8 cellular contexts compared by ENCODE assay signal in genomic region chr10:89163265-89163995, GRCh38. TPM values are rescaled to one million over a fixed set of nuclear protein-coding genes. Genes with fewer than 3 reads are reported as not detected.
DNase-seq lines count a peak whose midpoint lies in the region; ATAC-seq and TF ChIP-seq lines count a peak whose summit lies in the region.

No MANE protein-coding gene starts in this region.

- H3K9me3 Mint-ChIP-seq in activated naive CD8-positive, alpha-beta T cell treated with anti-CD3 and anti-CD28 coated beads, Interleukin-2, amount 10 ng/mL, durations not matched to agents 7 days and 5 days = no peaks in the 10 kb centered on the region
- H3K9me3 Mint-ChIP-seq in stimulated activated naive CD8-positive, alpha-beta T cell treated with anti-CD3 and anti-CD28 coated beads, Interleukin-15, amount 100 ng/mL, for 72 hours = peaks cover 0 to 4% of the 10 kb centered on the region in 2 donors
- no peaks in the 10 kb centered on the region for H3K9me3 Mint-ChIP-seq in WTC11

- H3K27ac ChIP-seq in OCI-LY7 (ENCODE audit: low read depth, low read length, poor library complexity, severe bottlenecking) = no peak overlapping the region
- H3K27ac ChIP-seq in mesenchymal stem cell (ENCODE audit: low read length, poor library complexity, severe bottlenecking) = no peak overlapping the region

- CTCF ChIA-PET in OCI-LY7 (lab: Charles Lee; ENCODE audit: unreplicated experiment) = no interaction called here
- CTCF ChIA-PET in WTC11 (lab: Charles Lee) = no interaction called here

- H3K36me3 ChIP-seq in OCI-LY7 (ENCODE audit: insufficient read depth, low read length) = no peaks in the 10 kb centered on the region
- no peaks in the 10 kb centered on the region for H3K36me3 ChIP-seq in mesenchymal stem cell (ENCODE audit: control insufficient read depth in 1 of 2, insufficient read depth in 2 of 2, low read depth in 1 of 2, low read length in 2 of 2)

- H3K4me3 ChIP-seq in OCI-LY7 (ENCODE audit: low read depth, low read length, poor library complexity, severe bottlenecking) (no peak overlapping the region), mesenchymal stem cell (ENCODE audit: insufficient read depth in 1 of 2, low read depth in 1 of 2, low read length in 2 of 2) (peak overlapping the region in 1 of 2 experiments; percentile 45)

- peaks cover 9% of the 10 kb centered on the region for H3K36me3 Mint-ChIP-seq in activated naive CD8-positive, alpha-beta T cell treated with anti-CD3 and anti-CD28 coated beads, Interleukin-2, amount 10 ng/mL, durations not matched to agents 7 days and 5 days
- no peaks in the 10 kb centered on the region for H3K36me3 Mint-ChIP-seq in WTC11

- no peak overlapping the region for H4K8ac ChIP-seq in mesenchymal stem cell (ENCODE audit: low read length)

- no peak overlapping the region for H3K4ac ChIP-seq in mesenchymal stem cell (ENCODE audit: low read depth in 1 of 2, low read length in 2 of 2)

- no peak overlapping the region for H2AK5ac ChIP-seq in mesenchymal stem cell (ENCODE audit: low read length, severe bottlenecking)

- H3K14ac ChIP-seq in mesenchymal stem cell (ENCODE audit: low read length in 2 of 2) = no peak overlapping the region

- no peak overlapping the region for H4K91ac ChIP-seq in mesenchymal stem cell (ENCODE audit: low read length)

- H2AFZ ChIP-seq in OCI-LY7 (ENCODE audit: low read length) (no peak overlapping the region), mesenchymal stem cell (ENCODE audit: low read depth, low read length) (no peak overlapping the region)

- H3K4me1 ChIP-seq in OCI-LY7 (ENCODE audit: insufficient read depth, low read length, poor library complexity, severe bottlenecking) (no peaks in the 10 kb centered on the region), mesenchymal stem cell (ENCODE audit: control insufficient read depth, insufficient read depth, low read depth, low read length) (no peaks in the 10 kb centered on the region)

- peak; percentile 64 for DNase-seq in GM13977 (ENCODE audit: low spot score)
- DNase-seq in OCI-LY7 (ENCODE audit: low spot score) = peak; percentile 12
- peak; percentile 57 for DNase-seq in activated naive CD8-positive, alpha-beta T cell treated with anti-CD3 and anti-CD28 coated beads, Interleukin-2, amount 10 ng/mL, durations not matched to agents 7 days and 5 days
- no peak for DNase-seq in mesenchymal stem cell
- peak; percentile 65 to 86 for DNase-seq in stimulated activated naive CD8-positive, alpha-beta T cell treated with anti-CD3 and anti-CD28 coated beads, Interleukin-15, amount 100 ng/mL, for 72 hours
- no peak for DNase-seq in epidermal melanocyte (ENCODE audit: insufficient read length, low spot score)
- DNase-seq in WTC11 (ENCODE audit: low spot score) = no peak

- TF ChIP-seq CTCF in GM13977 (IDR thresholded peaks at IDR 0.05; ENCODE audit: extremely low read depth, insufficient read depth, missing control alignments) (no peak), OCI-LY7 (conservative IDR thresholded peaks at IDR 0.05; ENCODE audit: low read length) (no peak), WTC11 (IDR thresholded peaks at IDR 0.05) (no peak)

- H3K9me2 ChIP-seq in OCI-LY7 (ENCODE audit: insufficient read depth, low read length) = no peaks in the 10 kb centered on the region

- ATAC-seq in HG02642 (IDR thresholded peaks at IDR 0.05; ENCODE audit: poor library complexity, unreplicated experiment) (peak; percentile 98), WTC11 (no peak)
- ATAC-seq in activated naive CD8-positive, alpha-beta T cell treated with anti-CD3 and anti-CD28 coated beads, Interleukin-2, amount 10 ng/mL, durations not matched to agents 7 days and 5 days (ENCODE audit: low read depth) = peak; percentile 99
- ATAC-seq in stimulated activated naive CD8-positive, alpha-beta T cell treated with anti-CD3 and anti-CD28 coated beads, Interleukin-15, amount 100 ng/mL, for 72 hours = peak; percentile 98

- H3K9me3 ChIP-seq in OCI-LY7 (ENCODE audit: low read length) (no peaks in the 10 kb centered on the region), mesenchymal stem cell (ENCODE audit: control insufficient read depth, low read length) (no peaks in the 10 kb centered on the region)

- H3K4me3 Mint-ChIP-seq in activated naive CD8-positive, alpha-beta T cell treated with anti-CD3 and anti-CD28 coated beads, Interleukin-2, amount 10 ng/mL, durations not matched to agents 7 days and 5 days = peak overlapping the region; percentile 82
- peak overlapping the region; percentile 75 to 82 for H3K4me3 Mint-ChIP-seq in stimulated activated naive CD8-positive, alpha-beta T cell treated with anti-CD3 and anti-CD28 coated beads, Interleukin-15, amount 100 ng/mL, for 72 hours
- H3K4me3 Mint-ChIP-seq in WTC11 = no peak overlapping the region

- peak overlapping the region; percentile 4 for H3K9ac ChIP-seq in mesenchymal stem cell (ENCODE audit: low read length)

- no peak overlapping the region for H3K18ac ChIP-seq in mesenchymal stem cell (ENCODE audit: low read depth in 1 of 2, low read length in 2 of 2)

- no peaks in the 10 kb centered on the region for H4K20me1 ChIP-seq in OCI-LY7 (ENCODE audit: insufficient read depth, low read length)

- H3K27ac Mint-ChIP-seq in activated naive CD8-positive, alpha-beta T cell treated with anti-CD3 and anti-CD28 coated beads, Interleukin-2, amount 10 ng/mL, durations not matched to agents 7 days and 5 days = peak overlapping the region; percentile 93
- H3K27ac Mint-ChIP-seq in stimulated activated naive CD8-positive, alpha-beta T cell treated with anti-CD3 and anti-CD28 coated beads, Interleukin-15, amount 100 ng/mL, for 72 hours = peak overlapping the region; percentile 61 to 80
- H3K27ac Mint-ChIP-seq in WTC11 = no peak overlapping the region

- H3K4me2 ChIP-seq in OCI-LY7 (ENCODE audit: low read length) = 0 out of 2 replicates have a peak overlapping the region, but pooled peaks have one; percentile 28
- H3K4me2 ChIP-seq in mesenchymal stem cell (ENCODE audit: low read length, poor library complexity, severe bottlenecking) = no peak overlapping the region

- peaks cover 0 to 19% of the 10 kb centered on the region in 2 experiments for H3K27me3 ChIP-seq in mesenchymal stem cell (ENCODE audit: control insufficient read depth in 1 of 2, insufficient read depth in 1 of 2, low read length in 2 of 2)

- no TSS peak for BruUV-seq in OCI-LY7 (replicated peaks; lab: Mats Ljungman, UMichigan)

- no peak overlapping the region for H2BK15ac ChIP-seq in mesenchymal stem cell (ENCODE audit: low read depth, poor library complexity, severe bottlenecking)

- POLR2A ChIA-PET in OCI-LY7 (lab: Charles Lee) = no interaction called here
- POLR2A ChIA-PET in activated naive CD8-positive, alpha-beta T cell treated with anti-CD3 and anti-CD28 coated beads, Interleukin-2, amount 10 ng/mL, durations not matched to agents 7 days and 5 days (lab: Charles Lee) = interaction anchor here (0.5 to 1.9 kb wide), 6 partner anchors 44 to 251 kb away, joined by 3 to 8 read pairs (median 4); partner anchors contain the start of genes CH25H, FAS and IFIT5
- POLR2A ChIA-PET in WTC11 (lab: Charles Lee) = no interaction called here

- no peak overlapping the region for H2BK12ac ChIP-seq in mesenchymal stem cell (ENCODE audit: low read length in 2 of 2)

- H3K27me3 Mint-ChIP-seq in activated naive CD8-positive, alpha-beta T cell treated with anti-CD3 and anti-CD28 coated beads, Interleukin-2, amount 10 ng/mL, durations not matched to agents 7 days and 5 days = peaks cover 6% of the 10 kb centered on the region
- H3K27me3 Mint-ChIP-seq in stimulated activated naive CD8-positive, alpha-beta T cell treated with anti-CD3 and anti-CD28 coated beads, Interleukin-15, amount 100 ng/mL, for 72 hours = peaks cover 26% of the 10 kb centered on the region
- H3K27me3 Mint-ChIP-seq in WTC11 (ENCODE audit: low read depth) = no peaks in the 10 kb centered on the region

- no peaks in the 10 kb centered on the region for H3K79me1 ChIP-seq in mesenchymal stem cell (replicated peaks; ENCODE audit: low read length, poor library complexity, severe bottlenecking)

- H2BK5ac ChIP-seq in mesenchymal stem cell (ENCODE audit: low read depth, low read length, poor library complexity, severe bottlenecking) = no peak overlapping the region

- in situ Hi-C loops in GM13977 (cut with MboI; ENCODE audit: low pct_unique_long_range_greater_than_20kb, low sequenced_read_pairs, unreplicated experiment) = no loop called here

- no peak overlapping the region for H3K23ac ChIP-seq in mesenchymal stem cell (ENCODE audit: low read length in 2 of 2)

- no peak overlapping the region for H2BK120ac ChIP-seq in mesenchymal stem cell (ENCODE audit: low read depth, low read length)

- no peaks in the 10 kb centered on the region for H3K79me2 ChIP-seq in OCI-LY7 (ENCODE audit: insufficient read depth, low read depth, low read length)

- intact Hi-C loops in OCI-LY7 (cut with micrococcal nuclease; ENCODE audit: unreplicated experiment) = no loop called here

- 93% methylated on average over 6 of the region's 6 CpGs for WGBS in mesenchymal stem cell

- H3K4me1 Mint-ChIP-seq in activated naive CD8-positive, alpha-beta T cell treated with anti-CD3 and anti-CD28 coated beads, Interleukin-2, amount 10 ng/mL, durations not matched to agents 7 days and 5 days = peaks cover 29% of the 10 kb centered on the region
- H3K4me1 Mint-ChIP-seq in stimulated activated naive CD8-positive, alpha-beta T cell treated with anti-CD3 and anti-CD28 coated beads, Interleukin-15, amount 100 ng/mL, for 72 hours = peaks cover 44% of the 10 kb centered on the region
- H3K4me1 Mint-ChIP-seq in WTC11 = no peaks in the 10 kb centered on the region

TF ChIP-seq in WTC11, 78 proteins besides CTCF, POLR2A, EP300 and RAD21 (continues in another document):
- TF ChIP-seq GTF2I (CRISPR knock-in tag; conservative IDR thresholded peaks at IDR 0.05) (no peak), NR3C1 (CRISPR knock-in tag; conservative IDR thresholded peaks at IDR 0.05; ENCODE audit: low read depth) (no peak), TCF7 (CRISPR knock-in tag; IDR thresholded peaks at IDR 0.05; ENCODE audit: low read depth) (no peak), MXD4 (CRISPR knock-in tag; IDR thresholded peaks at IDR 0.05; ENCODE audit: borderline replicate concordance) (no peak), OVOL2 (CRISPR knock-in tag; IDR thresholded peaks at IDR 0.05; ENCODE audit: borderline replicate concordance) (no peak), MYBL2 (CRISPR knock-in tag; IDR thresholded peaks at IDR 0.05) (no peak)

RNA-seq across cellular contexts. Expression of gene CH25H, which starts 43.7 kb away (rescaled TPM):
- total RNA-seq in OCI-LY7 (2014; rRNA removed; shearing (Covaris generic)) = not detected in 2 replicates
- total RNA-seq in OCI-LY7 (2022) (not detected in 2 replicates), WTC11 (2021) (0.11 to 0.14 TPM in 2 of 3 replicates, not detected in the other)
- not detected for total RNA-seq in activated naive CD8-positive, alpha-beta T cell treated with anti-CD3 and anti-CD28 coated beads, Interleukin-2, amount 10 ng/mL, durations not matched to agents 7 days and 5 days
- 0.15 TPM for polyA plus RNA-seq in mesenchymal stem cell (2013, experiment 1 of 2)
- polyA plus RNA-seq in mesenchymal stem cell (2013, experiment 2 of 2) = 0.26 TPM

Comparison
In these comparisons a context has a peak if more than half of its experiments do, and no peak if none do; other contexts are left out.
1. DNase-seq: peak in GM13977 (single experiment), OCI-LY7 (single experiment), activated naive CD8-positive, alpha-beta T cell treated with anti-CD3 and anti-CD28 coated beads, Interleukin-2, amount 10 ng/mL, durations not matched to agents 7 days and 5 days (single experiment) and stimulated activated naive CD8-positive, alpha-beta T cell treated with anti-CD3 and anti-CD28 coated beads, Interleukin-15, amount 100 ng/mL, for 72 hours (2 of 2); none in mesenchymal stem cell (single experiment), epidermal melanocyte (single experiment) and WTC11 (single experiment).